1 cellular context compared by ENCODE assay signal in the genomic region with DNA sequence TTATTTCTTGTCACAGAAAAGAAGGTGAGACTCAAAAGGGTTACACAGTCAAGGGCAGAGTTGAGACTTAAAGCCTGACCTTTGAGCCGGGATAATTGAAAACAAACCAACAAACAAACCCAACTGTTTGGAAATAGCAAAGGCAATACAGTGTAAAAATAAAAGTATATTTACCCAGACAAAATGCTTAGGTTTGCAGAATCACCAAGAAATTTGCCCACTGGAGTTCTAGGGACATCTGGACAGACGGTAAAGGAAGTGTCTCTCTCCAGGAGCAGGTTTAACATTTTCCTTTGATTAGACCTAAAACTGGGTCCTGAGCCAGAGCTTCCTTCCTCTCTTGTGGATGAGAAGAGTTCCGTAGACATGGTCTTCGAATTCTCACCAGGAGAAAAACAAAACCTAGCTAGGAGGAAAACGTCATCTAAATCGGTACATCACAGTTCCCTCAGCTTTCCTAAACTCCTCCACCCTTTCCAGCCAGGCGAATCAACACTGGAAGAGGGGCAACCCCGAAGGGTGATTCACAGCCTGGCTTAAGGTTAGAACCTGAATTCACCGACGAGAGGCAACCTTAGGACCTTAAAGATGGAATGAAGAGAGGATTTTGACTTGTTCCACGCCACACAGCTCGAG.
TF ChIP-seq lines count a peak whose summit lies in the region.

No MANE protein-coding gene starts in this region.

TF ChIP-seq in liver, 16 proteins besides CTCF, POLR2A, EP300 and RAD21 (continued from another document):
- no peak for TF ChIP-seq ZBTB33 (IDR thresholded peaks at IDR 0.05)
- TF ChIP-seq FOXA2 (IDR thresholded peaks at IDR 0.05): no peak
- TF ChIP-seq YY1 (IDR thresholded peaks at IDR 0.05): no peak
TF ChIP-seq in liver: peak in this region for 0.
